ENCODE assay signal across 8 cellular contexts in the genomic region with DNA sequence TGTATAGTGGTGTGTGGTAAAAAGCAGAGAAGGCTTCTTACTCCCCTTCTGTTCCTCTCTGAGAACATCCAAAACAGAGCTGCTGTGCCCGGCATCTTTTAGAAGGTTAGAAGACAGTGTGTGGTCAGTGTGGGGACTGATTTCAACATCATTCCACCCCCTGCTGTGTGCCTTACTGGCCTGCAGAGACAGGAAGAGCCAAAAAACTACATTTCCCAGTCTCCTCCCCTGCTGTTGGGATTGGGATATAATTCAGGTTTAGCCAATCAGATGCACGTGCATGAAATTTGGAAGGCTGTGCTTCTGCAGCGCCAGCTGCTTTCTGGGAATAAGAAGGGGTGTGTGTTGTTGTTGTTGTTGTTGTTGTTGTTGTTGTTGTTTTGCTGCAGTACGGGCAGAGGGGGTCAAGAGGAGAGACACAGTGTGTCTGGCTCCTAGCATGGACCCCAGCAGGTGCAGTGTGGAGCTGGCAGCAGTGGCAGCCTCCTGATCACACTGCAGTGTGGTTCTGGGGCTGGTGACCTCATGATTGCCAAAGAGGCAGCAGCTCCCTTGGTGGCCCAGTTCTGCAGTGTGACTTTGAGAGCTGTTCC.
DNase-seq lines count a peak whose midpoint lies in the region; ATAC-seq and TF ChIP-seq lines count a peak whose summit lies in the region.

No MANE protein-coding gene starts in this region.

- no peaks in the 10 kb centered on the region for H3K36me3 ChIP-seq in esophagus squamous epithelium

- peak overlapping the region in 3 of 4 donors; percentile 74 to 86 (median 81) for H3K27ac ChIP-seq in esophagus squamous epithelium

- H3K4me3 ChIP-seq in esophagus squamous epithelium = no peak overlapping the region

- peak in 1 of 6 experiments; percentile 22 for TF ChIP-seq CTCF in esophagus squamous epithelium (IDR thresholded peaks at IDR 0.05)
- TF ChIP-seq CTCF in GM10266 (IDR thresholded peaks at IDR 0.05; ENCODE audit: control insufficient read depth, insufficient read depth, low read depth, missing control alignments) = no peak

- 54 to 71% methylated on average over 3 to 4 of the region's 4 CpGs for WGBS in esophagus squamous epithelium, 2 donors

- no peak for ATAC-seq in GM19467 (IDR thresholded peaks at IDR 0.05; ENCODE audit: unreplicated experiment)
- ATAC-seq in HG03025 (IDR thresholded peaks at IDR 0.05; ENCODE audit: low FRiP score, unreplicated experiment) = no peak
- ATAC-seq in HG02885 (IDR thresholded peaks at IDR 0.05; ENCODE audit: poor library complexity, unreplicated experiment) = no peak

- DNase-seq in AG08395 (ENCODE audit: low spot score) = peak; percentile 74
- peak; percentile 41 for DNase-seq in NCI-H226
- no peak for DNase-seq in esophagus squamous epithelium (lab: John Stamatoyannopoulos, UW)
- peak; percentile 73 for DNase-seq in myocyte (ENCODE audit: low read depth)
- no peak for DNase-seq in GM10266 (ENCODE audit: extremely low spot score)

- intact Hi-C loops in esophagus squamous epithelium (cut with DNase I) = no loop called here

- H3K4me1 ChIP-seq in esophagus squamous epithelium = peaks cover 31 to 83% (median 53%) of the 10 kb centered on the region in 3 donors

- no peak for TF ChIP-seq POLR2A in esophagus squamous epithelium (IDR thresholded peaks at IDR 0.05)

- no peaks in the 10 kb centered on the region for H3K9me3 ChIP-seq in esophagus squamous epithelium

- no peaks in the 10 kb centered on the region for H3K27me3 ChIP-seq in esophagus squamous epithelium

Comparison
In these comparisons a context has a peak if more than half of its experiments do, and no peak if none do; other contexts are left out.
1. DNase-seq: peak in AG08395 (single experiment), NCI-H226 (single experiment) and myocyte (single experiment); none in esophagus squamous epithelium (single experiment) and GM10266 (single experiment).